Comparison of ENCODE assay signal across 9 cellular contexts in the genomic region with DNA sequence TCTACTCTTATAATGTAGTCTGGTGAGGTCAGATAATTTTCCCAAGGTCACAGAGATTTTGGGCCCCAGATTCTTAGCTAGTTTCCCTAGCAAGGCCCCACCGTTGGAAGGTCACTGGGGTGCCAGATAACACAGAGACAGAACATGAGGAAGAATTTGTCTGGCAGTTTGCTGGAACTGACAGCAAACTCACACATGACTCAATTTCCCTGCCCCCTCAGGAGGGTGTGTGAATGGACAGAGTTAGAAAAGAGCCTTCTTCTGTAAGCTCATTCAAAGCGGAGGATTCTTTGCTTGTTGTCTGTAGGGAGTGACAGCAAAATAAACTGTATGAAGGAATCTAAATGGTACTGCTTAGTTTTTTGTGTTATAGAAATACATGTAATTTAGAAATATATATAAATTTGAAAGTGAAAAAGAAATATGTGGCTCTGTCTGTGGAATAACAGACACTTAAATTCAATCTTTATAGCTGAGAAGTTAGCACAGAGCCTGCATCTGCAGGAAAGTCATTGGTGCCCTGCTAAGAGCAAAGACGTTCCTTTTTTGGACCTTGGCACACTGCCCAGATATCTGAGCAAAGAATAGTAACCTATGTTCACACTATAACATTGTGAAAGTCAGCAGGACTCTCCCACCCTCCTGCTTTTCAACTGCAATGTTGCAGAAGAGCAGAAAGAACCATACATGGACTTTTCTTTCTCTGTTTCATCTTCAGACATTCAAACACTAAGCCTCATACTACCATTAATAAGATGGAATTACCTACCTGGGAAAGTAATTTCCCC. TPM values are rescaled to one million over a fixed set of nuclear protein-coding genes. Genes with fewer than 3 reads are reported as not detected.
A peak's percentile ranks its signal among the peaks of the same experiment; 100 is the strongest.
DNase-seq lines count a peak whose midpoint lies in the region; ATAC-seq, FAIRE-seq and TF ChIP-seq lines count a peak whose summit lies in the region.
"Had no signal": no experiment of that assay in that cellular context is flagged by ENCODE, and none has a peak within 500 bp of the region (broad histone marks: within the 10 kb centered on the region; RNA-seq: fewer than 3 reads in every experiment).

No MANE protein-coding gene starts in this region.

- H3K27me3 Mint-ChIP-seq in astrocyte (ENCODE audit: low read depth, unreplicated experiment) (no peaks in the 10 kb centered on the region), natural killer cell (ENCODE audit: low read depth in 2 of 2) (no peaks in the 10 kb centered on the region)

- peaks cover 4% of the 10 kb centered on the region for H3K36me3 Mint-ChIP-seq in astrocyte (ENCODE audit: low read depth, unreplicated experiment)
- no peaks in the 10 kb centered on the region for H3K36me3 Mint-ChIP-seq in natural killer cell

- H3K27ac Mint-ChIP-seq in astrocyte (ENCODE audit: unreplicated experiment) (peak overlapping the region; percentile 65), natural killer cell (peak overlapping the region; percentile 15 to 99)

- H3K79me2 ChIP-seq in Loucy (ENCODE audit: insufficient read depth, low read length) (peaks cover 91% of the 10 kb centered on the region), astrocyte (ENCODE audit: insufficient read depth, low read length) (peaks cover 82% of the 10 kb centered on the region)

- H3K9me3 Mint-ChIP-seq in astrocyte (ENCODE audit: unreplicated experiment) (no peaks in the 10 kb centered on the region), natural killer cell (no peaks in the 10 kb centered on the region)

- peak overlapping the region; percentile 92 for H3K4me3 ChIP-seq in Loucy (ENCODE audit: low read length, poor library complexity, severe bottlenecking)
- H3K4me3 ChIP-seq in astrocyte (ENCODE audit: insufficient read depth, low read depth, low read length), result no peak overlapping the region

- FAIRE-seq in astrocyte (lab: Jason Lieb, UNC), result no peak
- FAIRE-seq: endothelial cell of umbilical vein had no signal

- peak overlapping the region; percentile 99 for H3K4me3 Mint-ChIP-seq in astrocyte (ENCODE audit: unreplicated experiment)
- H3K4me3 Mint-ChIP-seq in natural killer cell, result peak overlapping the region; percentile 100

- H3K9me2 ChIP-seq in Loucy (replicated peaks; ENCODE audit: low read depth, low read length), result no peaks in the 10 kb centered on the region

- intact Hi-C loops in natural killer cell (cut with micrococcal nuclease), result no loop called here

- H3K27ac ChIP-seq in astrocyte (ENCODE audit: low read depth, low read length), result no peak overlapping the region

- no peak overlapping the region for H2AFZ ChIP-seq in Loucy (ENCODE audit: low read length)
- H2AFZ ChIP-seq in astrocyte (ENCODE audit: low read depth, low read length), result no peak overlapping the region

- no peaks in the 10 kb centered on the region for H3F3A ChIP-seq in Loucy (ENCODE audit: low read depth)

- TF ChIP-seq CTCF in Loucy (conservative IDR thresholded peaks at IDR 0.05; ENCODE audit: low read length), result no peak
- no peak for TF ChIP-seq CTCF in astrocyte (IDR thresholded peaks at IDR 0.05; ENCODE audit: insufficient read depth, low read depth, low read length)
- no peak for TF ChIP-seq CTCF in natural killer cell (IDR thresholded peaks at IDR 0.05)

- peaks cover 9% of the 10 kb centered on the region; the same call in 1 of the 2 replicates for H3K36me3 ChIP-seq in Loucy (ENCODE audit: insufficient read depth, low read length)
- peaks cover 17% of the 10 kb centered on the region for H3K36me3 ChIP-seq in astrocyte (ENCODE audit: insufficient read depth, low read length)

- H3K4me2 ChIP-seq in Loucy (ENCODE audit: low read depth, low read length, poor library complexity, severe bottlenecking) (peak overlapping the region; percentile 87), astrocyte (ENCODE audit: low read length) (peak overlapping the region; percentile 94)

- H3K4me1 ChIP-seq in Loucy (ENCODE audit: insufficient read depth, low read length, poor library complexity, severe bottlenecking), result peaks cover 44% of the 10 kb centered on the region
- H3K4me1 ChIP-seq in astrocyte (ENCODE audit: insufficient read depth, low read length), result peaks cover 13% of the 10 kb centered on the region

- no peaks in the 10 kb centered on the region for H3K9me3 ChIP-seq in Loucy (ENCODE audit: insufficient read depth, low read depth, low read length)
- no peaks in the 10 kb centered on the region for H3K9me3 ChIP-seq in astrocyte (ENCODE audit: insufficient read depth, low read depth, low read length)

- peaks cover 51% of the 10 kb centered on the region for H4K20me1 ChIP-seq in Loucy (ENCODE audit: insufficient read depth, low read length, poor library complexity, severe bottlenecking)
- H4K20me1 ChIP-seq in astrocyte (ENCODE audit: insufficient read depth, low read length), result peaks cover 17% of the 10 kb centered on the region

- ATAC-seq in natural killer cell (no peak), HG02610 (IDR thresholded peaks at IDR 0.05; ENCODE audit: unreplicated experiment) (no peak)

- H3K27me3 ChIP-seq in Loucy (ENCODE audit: insufficient read depth, low read length, poor library complexity, severe bottlenecking) (no peaks in the 10 kb centered on the region), astrocyte (ENCODE audit: insufficient read depth, low read length) (no peaks in the 10 kb centered on the region)

- DNase-seq in GDM1 (lab: John Stamatoyannopoulos, UW) (peak; percentile 17), astrocyte (ENCODE audit: low read depth) (no peak), natural killer cell (no peak), hepatic stellate cell (ENCODE audit: low spot score) (no peak), middle frontal gyrus (ENCODE audit: extremely low spot score, low spot score) (no peak)
- DNase-seq in stimulated activated CD4-positive, alpha-beta T cell treated with anti-CD3 and anti-CD28 coated beads, Interleukin-4, amount 100 ng/mL, for 1 hour, result no peak

- H3K4me1 Mint-ChIP-seq in astrocyte (ENCODE audit: low read depth, unreplicated experiment) (peaks cover 18% of the 10 kb centered on the region), natural killer cell (peaks cover 53 to 54% of the 10 kb centered on the region in 2 donors)

- H3K9ac ChIP-seq in Loucy (ENCODE audit: low read depth, low read length, poor library complexity, severe bottlenecking), result peak overlapping the region; percentile 89
- no peak overlapping the region for H3K9ac ChIP-seq in astrocyte (ENCODE audit: low read length)

RNA-seq across cellular contexts. Expression of a gene that starts 2.1 kb away (rescaled TPM):
- total RNA-seq in astrocyte, result 175 and 177 TPM in 2 replicates
- 10 to 100 TPM; 62.0 to 85.3 (median 71.3) TPM for total RNA-seq in natural killer cell

RNA-seq across cellular contexts. Expression of a gene that starts 2.5 kb away (rescaled TPM):
- 13.6 and 15.1 TPM in 2 replicates for total RNA-seq in astrocyte
- 10 to 100 TPM; 22.0 to 23.7 (median 22.9) TPM for total RNA-seq in natural killer cell
